8 cellular contexts compared by ENCODE assay signal in the genomic region with DNA sequence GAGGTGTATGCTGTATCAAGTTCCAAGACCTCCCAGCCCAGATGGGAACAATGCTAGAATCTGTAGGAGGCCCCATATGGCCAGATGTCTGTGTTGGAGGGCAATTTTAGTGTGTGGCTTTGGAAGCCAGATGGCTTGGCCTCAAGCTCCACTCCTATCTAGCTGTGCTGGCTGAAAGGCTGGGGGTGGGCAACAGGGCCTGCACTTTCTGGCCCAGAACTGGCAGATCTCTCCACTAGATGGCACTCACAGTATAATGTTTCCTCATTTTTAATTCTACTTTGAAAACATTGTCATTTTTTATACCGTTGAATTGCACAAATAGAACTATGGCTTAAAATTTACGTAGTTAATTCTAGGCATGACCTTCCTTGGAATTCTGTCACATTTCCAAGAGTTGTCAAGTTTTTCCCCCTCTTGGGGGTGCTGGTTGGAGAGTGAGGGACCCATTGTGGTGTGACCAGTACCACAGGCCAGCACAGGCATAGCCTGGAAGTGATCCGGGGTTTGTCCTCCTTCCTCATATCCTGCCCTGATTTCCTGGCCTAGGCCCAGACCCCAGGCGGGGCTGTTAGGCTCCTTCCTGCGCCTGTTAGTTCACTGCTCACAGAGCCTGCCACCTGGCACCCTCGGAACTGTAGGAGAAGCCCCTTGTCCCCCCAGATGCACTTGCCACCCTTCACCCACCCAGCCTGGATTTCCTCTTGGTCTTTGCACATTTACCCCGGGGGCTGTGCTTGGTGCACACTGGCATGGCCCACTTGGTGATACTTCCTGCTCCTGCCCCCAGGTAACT. TPM values are rescaled to one million over a fixed set of nuclear protein-coding genes. Genes with fewer than 3 reads are reported as not detected.
DNase-seq lines count a peak whose midpoint lies in the region; ATAC-seq and TF ChIP-seq lines count a peak whose summit lies in the region.

No MANE protein-coding gene starts in this region.

- no peaks in the 10 kb centered on the region for H3K4me1 Mint-ChIP-seq in activated CD8-positive, alpha-beta T cell treated with anti-CD3 and anti-CD28 coated beads for 36 hours (ENCODE audit: low read depth)
- H3K4me1 Mint-ChIP-seq in glutamatergic neuron (ENCODE audit: low read depth, unreplicated experiment): peaks cover 30% of the 10 kb centered on the region

- DNase-seq in AG09309 (ENCODE audit: low read depth): peak; percentile 13
- peak; percentile 83 for DNase-seq in NCI-H1694 (lab: John Stamatoyannopoulos, UW)
- DNase-seq in activated CD8-positive, alpha-beta T cell treated with anti-CD3 and anti-CD28 coated beads for 36 hours: peak; percentile 54
- peak; percentile 69 for DNase-seq in glutamatergic neuron
- peak; percentile 74 for DNase-seq in pons (ENCODE audit: low spot score)

- no peaks in the 10 kb centered on the region for H3K36me3 Mint-ChIP-seq in activated CD8-positive, alpha-beta T cell treated with anti-CD3 and anti-CD28 coated beads for 36 hours (ENCODE audit: low read depth)
- no peaks in the 10 kb centered on the region for H3K36me3 Mint-ChIP-seq in glutamatergic neuron (ENCODE audit: unreplicated experiment)

- TF ChIP-seq CTCF in AG09309 (IDR thresholded peaks at IDR 0.05; ENCODE audit: control insufficient read depth, insufficient read depth, low read depth, low read length, missing control alignments) (peak; percentile 69), GM12873 (IDR thresholded peaks at IDR 0.05; ENCODE audit: insufficient read depth, low read depth, low read length, missing control alignments) (peak; percentile 69), glutamatergic neuron (IDR thresholded peaks at IDR 0.05; ENCODE audit: partially characterized antibody, unreplicated experiment) (peak; percentile 85)
- peak; percentile 70 for TF ChIP-seq CTCF in activated CD8-positive, alpha-beta T cell treated with anti-CD3 and anti-CD28 coated beads for 36 hours (IDR thresholded peaks at IDR 0.05)

- POLR2A ChIA-PET in activated CD8-positive, alpha-beta T cell treated with anti-CD3 and anti-CD28 coated beads for 36 hours (lab: Charles Lee): no interaction called here

- no peak overlapping the region for H3K27ac Mint-ChIP-seq in activated CD8-positive, alpha-beta T cell treated with anti-CD3 and anti-CD28 coated beads for 36 hours
- peak overlapping the region; percentile 93 for H3K27ac Mint-ChIP-seq in glutamatergic neuron (ENCODE audit: unreplicated experiment)

- intact Hi-C loops in activated CD8-positive, alpha-beta T cell treated with anti-CD3 and anti-CD28 coated beads for 36 hours (cut with micrococcal nuclease): loop anchor here (2.0 kb wide), 1 partner anchor 105 kb away; no protein-coding TSS in a partner anchor

- CTCF ChIA-PET in activated CD8-positive, alpha-beta T cell treated with anti-CD3 and anti-CD28 coated beads for 36 hours (lab: Charles Lee): interaction anchor here (0.6 to 8.5 kb wide), 6 partner anchors 14 to 189 kb away, joined by 3 to 86 read pairs (median 3); no protein-coding TSS in a partner anchor

- no peaks in the 10 kb centered on the region for H3K27me3 Mint-ChIP-seq in activated CD8-positive, alpha-beta T cell treated with anti-CD3 and anti-CD28 coated beads for 36 hours
- H3K27me3 Mint-ChIP-seq in glutamatergic neuron (ENCODE audit: unreplicated experiment): peaks cover 5% of the 10 kb centered on the region

- no peak overlapping the region for H3K4me3 Mint-ChIP-seq in activated CD8-positive, alpha-beta T cell treated with anti-CD3 and anti-CD28 coated beads for 36 hours
- no peak overlapping the region for H3K4me3 Mint-ChIP-seq in glutamatergic neuron (ENCODE audit: unreplicated experiment)

- ATAC-seq in activated CD8-positive, alpha-beta T cell treated with anti-CD3 and anti-CD28 coated beads for 36 hours: no peak
- ATAC-seq in HG03045 (IDR thresholded peaks at IDR 0.05; ENCODE audit: unreplicated experiment) (no peak), HG02870 (IDR thresholded peaks at IDR 0.05; ENCODE audit: unreplicated experiment) (no peak)

- no peaks in the 10 kb centered on the region for H3K9me3 Mint-ChIP-seq in activated CD8-positive, alpha-beta T cell treated with anti-CD3 and anti-CD28 coated beads for 36 hours
- H3K9me3 Mint-ChIP-seq in glutamatergic neuron (ENCODE audit: unreplicated experiment): peaks cover 3% of the 10 kb centered on the region

- no peak overlapping the region for H3K4me3 ChIP-seq in AG09309 (ENCODE audit: control insufficient read depth, low read depth, low read length)

RNA-seq across cellular contexts. Expression of a gene that starts 52.9 kb away (rescaled TPM):
- total RNA-seq in activated CD8-positive, alpha-beta T cell treated with anti-CD3 and anti-CD28 coated beads for 36 hours: not detected
- 10.0 TPM for total RNA-seq in glutamatergic neuron (ENCODE audit: unreplicated experiment)

Comparison
In these comparisons a context has a peak if more than half of its experiments do, and no peak if none do; other contexts are left out.
1. DNase-seq: peak in every context shown above with its lines; median percentile 83 in NCI-H1694; 74 in pons; 69 in glutamatergic neuron; 54 in activated CD8-positive, alpha-beta T cell treated with anti-CD3 and anti-CD28 coated beads for 36 hours; 13 in AG09309.
2. RNA of a gene that starts 52.9 kb away (total RNA-seq): 10.0 TPM in glutamatergic neuron (single experiment); not detected in activated CD8-positive, alpha-beta T cell treated with anti-CD3 and anti-CD28 coated beads for 36 hours; every median in the first group is over 10 times any median in the second.
3. Peak in every context shown above with its lines, with median percentiles within 50 percentile points of each other: CTCF ChIP-seq.